In genomic region chr1:31666290-31666963, GRCh38 we compare ENCODE assay signal across 12 cellular contexts. TPM values are rescaled to one million over a fixed set of nuclear protein-coding genes. Genes with fewer than 3 reads are reported as not detected.
A peak's percentile ranks its signal among the peaks of the same experiment; 100 is the strongest.
DNase-seq lines count a peak whose midpoint lies in the region; ATAC-seq, FAIRE-seq and TF ChIP-seq lines count a peak whose summit lies in the region.
"Had no signal": no experiment of that assay in that cellular context is flagged by ENCODE, and none has a peak within 500 bp of the region (broad histone marks: within the 10 kb centered on the region; RNA-seq: fewer than 3 reads in every experiment).

No MANE protein-coding gene starts in this region.

- no peak for ATAC-seq in activated CD4-positive, alpha-beta T cell treated with anti-CD3 and anti-CD28 coated beads for 36 hours
- ATAC-seq: naive thymus-derived CD4-positive, alpha-beta T cell; stimulated activated naive B cell treated with anti-CD40 and anti-IgM and Interleukin-4, amounts not matched to agents 10 μg/mL and 1 μg/mL and 100 μg/mL, for 72 hours had no signal

- H3K27me3 Mint-ChIP-seq in chondrocyte (ENCODE audit: low read depth), result no peaks in the 10 kb centered on the region
- peaks cover 11% of the 10 kb centered on the region for H3K27me3 Mint-ChIP-seq in activated CD4-positive, alpha-beta T cell treated with anti-CD3 and anti-CD28 coated beads for 36 hours

- H3K27ac ChIP-seq in muscle layer of colon (ENCODE audit: low read depth, low read length) (peak overlapping the region; percentile 65), substantia nigra (ENCODE audit: low read depth, low read length, poor library complexity, severe bottlenecking) (no peak overlapping the region)
- H3K27ac ChIP-seq: cardiac muscle cell, KMS-11 had no signal

- no peaks in the 10 kb centered on the region for H3K9me3 ChIP-seq in muscle layer of colon (ENCODE audit: low read length)

- H3K9me3 Mint-ChIP-seq in chondrocyte (ENCODE audit: low read depth), result no peaks in the 10 kb centered on the region
- H3K9me3 Mint-ChIP-seq in activated CD4-positive, alpha-beta T cell treated with anti-CD3 and anti-CD28 coated beads for 36 hours (ENCODE audit: low read depth), result no peaks in the 10 kb centered on the region
- H3K9me3 Mint-ChIP-seq: stimulated activated naive B cell treated with anti-CD40 and anti-IgM and Interleukin-4, amounts not matched to agents 10 μg/mL and 1 μg/mL and 100 μg/mL, for 72 hours had no signal

- TF ChIP-seq CTCF in NB4 (IDR thresholded peaks at IDR 0.05; ENCODE audit: low read depth, low read length) (no peak), chondrocyte (IDR thresholded peaks at IDR 0.05) (peak; percentile 14)

- no peak overlapping the region for H3K4me3 ChIP-seq in NB4 (ENCODE audit: low read depth, low read length)
- H3K4me3 ChIP-seq in muscle layer of colon (ENCODE audit: low read depth in 1 of 2, low read length in 2 of 2), result no peak overlapping the region
- H3K4me3 ChIP-seq: cardiac muscle cell had no signal

- H3K4me1 Mint-ChIP-seq in chondrocyte (ENCODE audit: low read depth), result peaks cover 67% of the 10 kb centered on the region
- peaks cover 8% of the 10 kb centered on the region for H3K4me1 Mint-ChIP-seq in activated CD4-positive, alpha-beta T cell treated with anti-CD3 and anti-CD28 coated beads for 36 hours

- peaks cover 56% of the 10 kb centered on the region for H3K4me1 ChIP-seq in muscle layer of colon (ENCODE audit: insufficient read depth, low read length)

- H3K36me3 Mint-ChIP-seq in chondrocyte (ENCODE audit: low read depth), result peaks cover 10% of the 10 kb centered on the region
- H3K36me3 Mint-ChIP-seq in activated CD4-positive, alpha-beta T cell treated with anti-CD3 and anti-CD28 coated beads for 36 hours (ENCODE audit: low read depth), result no peaks in the 10 kb centered on the region
- H3K36me3 Mint-ChIP-seq: naive thymus-derived CD4-positive, alpha-beta T cell; stimulated activated naive B cell treated with anti-CD40 and anti-IgM and Interleukin-4, amounts not matched to agents 10 μg/mL and 1 μg/mL and 100 μg/mL, for 72 hours had no signal

- no peaks in the 10 kb centered on the region for H3K27me3 ChIP-seq in muscle layer of colon (ENCODE audit: control insufficient read depth in 1 of 2, insufficient read depth in 2 of 2, low read length in 2 of 2)
- H3K27me3 ChIP-seq: cardiac muscle cell had no signal

- H3K4me3 Mint-ChIP-seq in chondrocyte (ENCODE audit: unreplicated experiment), result no peak overlapping the region
- no peak overlapping the region for H3K4me3 Mint-ChIP-seq in activated CD4-positive, alpha-beta T cell treated with anti-CD3 and anti-CD28 coated beads for 36 hours
- H3K4me3 Mint-ChIP-seq: naive thymus-derived CD4-positive, alpha-beta T cell; stimulated activated naive B cell treated with anti-CD40 and anti-IgM and Interleukin-4, amounts not matched to agents 10 μg/mL and 1 μg/mL and 100 μg/mL, for 72 hours had no signal

- TF ChIP-seq POLR2A in NB4 (IDR thresholded peaks at IDR 0.05; ENCODE audit: extremely low read depth, insufficient read length), result no peak

- CTCF ChIA-PET in activated CD4-positive, alpha-beta T cell treated with anti-CD3 and anti-CD28 coated beads for 36 hours (lab: Charles Lee), result interaction anchor here (0.6 to 1.2 kb wide), 5 partner anchors 10 to 483 kb away, joined by 3 read pairs; no protein-coding TSS in a partner anchor

- intact Hi-C loops in activated CD4-positive, alpha-beta T cell treated with anti-CD3 and anti-CD28 coated beads for 36 hours (cut with DNase I, micrococcal nuclease), result loop anchor here in 1 of 2 experiments (10.0 kb wide), 1 partner anchor 298 kb away; no protein-coding TSS in a partner anchor

- FAIRE-seq in GM19239 (lab: Jason Lieb, UNC) (no peak), urothelium cell line (lab: Jason Lieb, UNC) (no peak)

- POLR2A ChIA-PET in activated CD4-positive, alpha-beta T cell treated with anti-CD3 and anti-CD28 coated beads for 36 hours (lab: Charles Lee), result no interaction called here

- peak overlapping the region; percentile 14 for H3K9ac ChIP-seq in muscle layer of colon (ENCODE audit: low read length)
- H3K9ac ChIP-seq: KMS-11 had no signal

- DNase-seq in AG08396 (ENCODE audit: low spot score) (peak; percentile 35), NB4 (ENCODE audit: low read depth) (peak; percentile 16), chondrocyte (ENCODE audit: low spot score) (peak; percentile 52), GM19239 (ENCODE audit: insufficient read length, low spot score) (no peak), urothelium cell line (ENCODE audit: low spot score) (no peak), substantia nigra (lab: John Stamatoyannopoulos, UW) (no peak)
- no peak for DNase-seq in activated CD4-positive, alpha-beta T cell treated with anti-CD3 and anti-CD28 coated beads for 36 hours
- DNase-seq: naive thymus-derived CD4-positive, alpha-beta T cell; stimulated activated naive B cell treated with anti-CD40 and anti-IgM and Interleukin-4, amounts not matched to agents 10 μg/mL and 1 μg/mL and 100 μg/mL, for 72 hours had no signal

- peak overlapping the region; percentile 92 for H3K27ac Mint-ChIP-seq in chondrocyte (ENCODE audit: unreplicated experiment)
- H3K27ac Mint-ChIP-seq in activated CD4-positive, alpha-beta T cell treated with anti-CD3 and anti-CD28 coated beads for 36 hours, result no peak overlapping the region
- H3K27ac Mint-ChIP-seq: stimulated activated naive B cell treated with anti-CD40 and anti-IgM and Interleukin-4, amounts not matched to agents 10 μg/mL and 1 μg/mL and 100 μg/mL, for 72 hours had no signal

- H3K36me3 ChIP-seq in muscle layer of colon (ENCODE audit: insufficient read depth, low read length), result peaks cover 10% of the 10 kb centered on the region
- H3K36me3 ChIP-seq: cardiac muscle cell had no signal

RNA-seq across cellular contexts. Expression of gene PEF1, which starts 21.8 kb away (rescaled TPM):
- 48.6 to 53.0 TPM (median 52.0 TPM) in 3 replicates for total RNA-seq in chondrocyte
- total RNA-seq in activated CD4-positive, alpha-beta T cell treated with anti-CD3 and anti-CD28 coated beads for 36 hours, result 10 to 100 TPM; 48.8 to 59.3 TPM

RNA-seq across cellular contexts. Expression of gene COL16A1, which starts 37.4 kb away (rescaled TPM):
- 230 to 272 TPM (median 262 TPM) in 3 replicates for total RNA-seq in chondrocyte
- total RNA-seq in activated CD4-positive, alpha-beta T cell treated with anti-CD3 and anti-CD28 coated beads for 36 hours, result under 1 TPM in 1 of 2 experiments, not detected in 1; 0.09 TPM

RNA-seq across cellular contexts. Expression of gene HCRTR1, which starts 48.9 kb away (rescaled TPM):
- 0.21 to 0.45 TPM in 2 of 3 replicates, not detected in the other for total RNA-seq in chondrocyte
- total RNA-seq in activated CD4-positive, alpha-beta T cell treated with anti-CD3 and anti-CD28 coated beads for 36 hours, result not detected
- total RNA-seq: cardiac muscle cell; naive thymus-derived CD4-positive, alpha-beta T cell had no signal

Comparison
In these comparisons a context has a peak if more than half of its experiments do, and no peak if none do; other contexts are left out.
1. DNase-seq: peak in AG08396 (single experiment), NB4 (single experiment) and chondrocyte (single experiment); none in GM19239 (single experiment), activated CD4-positive, alpha-beta T cell treated with anti-CD3 and anti-CD28 coated beads for 36 hours (single experiment), urothelium cell line (single experiment) and substantia nigra (0 of 49).
2. RNA of gene COL16A1, which starts 37.4 kb away (total RNA-seq): 230 to 272 TPM in chondrocyte; 0.09 TPM in activated CD4-positive, alpha-beta T cell treated with anti-CD3 and anti-CD28 coated beads for 36 hours; every median in the first group is over 100 times any median in the second.